In the genomic region with DNA sequence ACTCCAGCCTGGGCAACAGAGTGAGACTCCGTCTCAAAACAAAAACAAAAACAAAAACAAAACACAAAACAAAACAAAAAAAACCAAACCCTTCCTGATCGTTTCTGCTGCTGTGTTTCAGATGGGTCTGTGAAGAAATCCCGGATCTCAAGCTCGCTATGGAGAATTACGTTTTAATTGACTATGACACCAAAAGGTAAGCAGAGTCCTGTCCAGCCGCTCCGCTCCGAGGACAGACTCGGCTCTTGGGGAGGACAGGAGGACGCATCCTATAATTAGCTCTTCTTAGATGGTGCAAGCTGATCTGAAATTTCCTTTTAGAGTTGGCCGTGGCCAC, we compare ENCODE assay signal across 1 cellular context.
TF ChIP-seq lines count a peak whose summit lies in the region.

No MANE protein-coding gene starts in this region.

TF ChIP-seq in HEK293T, 16 proteins besides CTCF, POLR2A, EP300 and RAD21 (continued from another document):
- TF ChIP-seq NFRKB (IDR thresholded peaks at IDR 0.05) = no peak
- TF ChIP-seq BHLHE40 (IDR thresholded peaks at IDR 0.05; ENCODE audit: borderline replicate concordance) = no peak
- TF ChIP-seq FOXA1 (IDR thresholded peaks at IDR 0.05) = no peak
- no peak for TF ChIP-seq HDGF (IDR thresholded peaks at IDR 0.05; ENCODE audit: borderline replicate concordance)
- no peak for TF ChIP-seq SUZ12 (IDR thresholded peaks at IDR 0.05)
- TF ChIP-seq, protein P1, sequence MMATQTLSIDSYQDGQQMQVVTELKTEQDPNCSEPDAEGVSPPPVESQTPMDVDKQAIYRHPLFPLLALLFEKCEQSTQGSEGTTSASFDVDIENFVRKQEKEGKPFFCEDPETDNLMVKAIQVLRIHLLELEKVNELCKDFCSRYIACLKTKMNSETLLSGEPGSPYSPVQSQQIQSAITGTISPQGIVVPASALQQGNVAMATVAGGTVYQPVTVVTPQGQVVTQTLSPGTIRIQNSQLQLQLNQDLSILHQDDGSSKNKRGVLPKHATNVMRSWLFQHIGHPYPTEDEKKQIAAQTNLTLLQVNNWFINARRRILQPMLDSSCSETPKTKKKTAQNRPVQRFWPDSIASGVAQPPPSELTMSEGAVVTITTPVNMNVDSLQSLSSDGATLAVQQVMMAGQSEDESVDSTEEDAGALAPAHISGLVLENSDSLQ (IDR thresholded peaks at IDR 0.05) = no peak
- TF ChIP-seq ELF4 (IDR thresholded peaks at IDR 0.05) = no peak
- TF ChIP-seq SP1 (IDR thresholded peaks at IDR 0.05) = no peak
- TF ChIP-seq ARNT (IDR thresholded peaks at IDR 0.05) = no peak
- no peak for TF ChIP-seq LEF1 (IDR thresholded peaks at IDR 0.05; ENCODE audit: borderline replicate concordance)
- TF ChIP-seq TARDBP (IDR thresholded peaks at IDR 0.05) = no peak
- no peak for TF ChIP-seq FOXK2 (IDR thresholded peaks at IDR 0.05)
